20 cellular contexts compared by ENCODE assay signal in genomic region chr20:40606660-40607059, GRCh38.
DNase-seq lines count a peak whose midpoint lies in the region; ATAC-seq and TF ChIP-seq lines count a peak whose summit lies in the region.
"Had no signal": no experiment of that assay in that cellular context is flagged by ENCODE, and none has a peak within 500 bp of the region (broad histone marks: within the 10 kb centered on the region; RNA-seq: fewer than 3 reads in every experiment).

No MANE protein-coding gene starts in this region.

- TF ChIP-seq CTCF in AG10803 (conservative IDR thresholded peaks at IDR 0.05; ENCODE audit: low read length) (peak; percentile 12; the same call in 1 of the 2 replicates), chondrocyte (IDR thresholded peaks at IDR 0.05) (peak; percentile 48), progenitor cell of endocrine pancreas (IDR thresholded peaks at IDR 0.05; ENCODE audit: unreplicated experiment) (no peak), RWPE1 (conservative IDR thresholded peaks at IDR 0.05; ENCODE audit: low read depth) (no peak)

- H3K9me3 Mint-ChIP-seq in chondrocyte (ENCODE audit: low read depth) = no peaks in the 10 kb centered on the region
- no peaks in the 10 kb centered on the region for H3K9me3 Mint-ChIP-seq in progenitor cell of endocrine pancreas (ENCODE audit: low read depth)

- no peak overlapping the region for H3K4me3 Mint-ChIP-seq in chondrocyte (ENCODE audit: unreplicated experiment)
- no peak overlapping the region for H3K4me3 Mint-ChIP-seq in progenitor cell of endocrine pancreas (ENCODE audit: low read depth)

- H3K27ac Mint-ChIP-seq in chondrocyte (ENCODE audit: unreplicated experiment) (no peak overlapping the region), progenitor cell of endocrine pancreas (no peak overlapping the region)

- ATAC-seq in HG02981 (IDR thresholded peaks at IDR 0.05; ENCODE audit: unreplicated experiment) = no peak
- ATAC-seq: A549, GM12878, PC-3 had no signal

- CTCF ChIA-PET in RWPE1 (lab: Yijun Ruan, JAX) = interaction anchor here (0.6 kb wide), 2 partner anchors 65 to 88 kb away, joined by 3 read pairs; no protein-coding TSS in a partner anchor

- DNase-seq in AG10803 (ENCODE audit: low read depth) (no peak), HT-29 (ENCODE audit: low spot score) (peak; percentile 42), chondrocyte (ENCODE audit: low spot score) (no peak), left kidney (ENCODE audit: low read depth, low spot score) (peak; percentile 16), progenitor cell of endocrine pancreas (ENCODE audit: low spot score, unreplicated experiment) (no peak), RWPE1 (ENCODE audit: low spot score) (no peak), COLO829 (ENCODE audit: low spot score) (no peak)
- DNase-seq: C1 segment of cervical spinal cord, GM23248, KG1, NCI-H1048, NCI-H1436 treated with DMSO at 0.1 percent for 48 hours, NCI-H2029 treated with DMSO at 0.1 percent for 48 hours, NCI-H2171 treated with DMSO at 0.1 percent for 48 hours, NCI-H446 treated with DMSO at 0.1 percent for 48 hours, PC-3 had no signal

- H3K27me3 Mint-ChIP-seq in chondrocyte (ENCODE audit: low read depth) = peaks cover 42% of the 10 kb centered on the region
- peaks cover 5% of the 10 kb centered on the region for H3K27me3 Mint-ChIP-seq in progenitor cell of endocrine pancreas

- no peaks in the 10 kb centered on the region for H3K36me3 Mint-ChIP-seq in chondrocyte (ENCODE audit: low read depth)
- H3K36me3 Mint-ChIP-seq in progenitor cell of endocrine pancreas (ENCODE audit: insufficient read depth) = no peaks in the 10 kb centered on the region

- POLR2A ChIA-PET in RWPE1 (lab: Yijun Ruan, JAX; ENCODE audit: low non-redundant PET) = no interaction called here

- H3K4me3 ChIP-seq in AG10803 (ENCODE audit: low read length) = no peak overlapping the region
- H3K4me3 ChIP-seq: A549, GM12878, GM23248, SJSA1 had no signal

- no peak overlapping the region for H3K27ac ChIP-seq in RWPE1
- H3K27ac ChIP-seq: A549, GM23248, SJSA1 had no signal

- no peaks in the 10 kb centered on the region for H3K4me1 Mint-ChIP-seq in chondrocyte (ENCODE audit: low read depth)
- no peaks in the 10 kb centered on the region for H3K4me1 Mint-ChIP-seq in progenitor cell of endocrine pancreas (ENCODE audit: low read depth)

Comparison
In these comparisons a context has a peak if more than half of its experiments do, and no peak if none do; other contexts are left out.
1. DNase-seq: peak in HT-29 (single experiment) and left kidney (single experiment); none in AG10803 (single experiment), chondrocyte (single experiment), progenitor cell of endocrine pancreas (single experiment), RWPE1 (single experiment) and COLO829 (single experiment).
2. CTCF ChIP-seq: peak in AG10803 (single experiment) and chondrocyte (single experiment); none in progenitor cell of endocrine pancreas (single experiment) and RWPE1 (single experiment).